ENCODE assay signal across 18 cellular contexts in the genomic region with DNA sequence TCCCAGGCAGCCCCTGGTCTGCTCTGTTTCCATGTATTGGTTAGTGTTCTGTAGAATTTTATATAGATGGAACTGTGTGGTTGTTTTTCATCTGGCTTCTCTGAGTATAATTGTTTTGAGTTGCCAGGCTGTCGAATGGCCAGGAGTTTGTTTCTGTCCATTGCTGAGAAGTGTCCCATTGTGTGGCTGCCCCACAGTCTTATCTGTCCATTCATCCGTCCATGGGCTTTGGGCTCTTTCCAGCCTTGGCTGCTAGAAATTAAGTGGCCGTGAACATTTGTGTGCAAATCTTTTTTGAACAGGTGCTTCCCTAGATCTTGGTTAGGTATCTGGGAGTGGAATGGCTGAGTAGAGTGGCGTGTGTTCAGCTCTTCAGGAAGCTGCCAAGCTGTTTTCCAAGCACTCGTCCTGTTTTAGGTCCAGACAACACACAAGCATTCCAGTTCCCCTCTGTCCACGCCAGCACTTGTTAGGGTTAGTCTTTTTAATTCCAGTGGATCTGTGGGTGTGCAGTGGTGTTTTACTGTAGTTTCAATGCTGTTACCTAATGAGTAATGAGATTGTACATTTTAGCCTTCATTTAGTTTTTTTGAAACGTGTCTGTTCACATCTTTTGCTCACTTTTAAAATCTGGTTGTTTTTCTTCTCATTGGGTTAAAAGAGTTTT.
DNase-seq lines count a peak whose midpoint lies in the region; TF ChIP-seq lines count a peak whose summit lies in the region.
"Had no signal": no experiment of that assay in that cellular context is flagged by ENCODE, and none has a peak within 500 bp of the region (broad histone marks: within the 10 kb centered on the region; RNA-seq: fewer than 3 reads in every experiment).

No MANE protein-coding gene starts in this region.

- peaks cover 28% of the 10 kb centered on the region for H3K36me3 Mint-ChIP-seq in activated naive CD8-positive, alpha-beta T cell
- H3K36me3 Mint-ChIP-seq in activated naive CD8-positive, alpha-beta T cell treated with anti-CD3 and anti-CD28 coated beads for 36 hours: peaks cover 68% of the 10 kb centered on the region
- H3K36me3 Mint-ChIP-seq in endothelial cell (ENCODE audit: low read depth, unreplicated experiment): peaks cover 63% of the 10 kb centered on the region

- no peaks in the 10 kb centered on the region for H3K27me3 Mint-ChIP-seq in activated naive CD8-positive, alpha-beta T cell
- H3K27me3 Mint-ChIP-seq in activated naive CD8-positive, alpha-beta T cell treated with anti-CD3 and anti-CD28 coated beads for 36 hours: no peaks in the 10 kb centered on the region
- peaks cover 9% of the 10 kb centered on the region for H3K27me3 Mint-ChIP-seq in endothelial cell (ENCODE audit: unreplicated experiment)
- H3K27me3 Mint-ChIP-seq: CD4-positive, alpha-beta T cell had no signal

- H3K27ac Mint-ChIP-seq in activated naive CD8-positive, alpha-beta T cell: peak overlapping the region; percentile 38
- H3K27ac Mint-ChIP-seq in activated naive CD8-positive, alpha-beta T cell treated with anti-CD3 and anti-CD28 coated beads for 36 hours: no peak overlapping the region
- H3K27ac Mint-ChIP-seq in endothelial cell (ENCODE audit: unreplicated experiment): no peak overlapping the region

- peak overlapping the region; percentile 9; the same call in 1 of the 2 replicates for H3K27ac ChIP-seq in RWPE1
- H3K27ac ChIP-seq: A549 had no signal

- CTCF ChIA-PET in RWPE1 (lab: Yijun Ruan, JAX): interaction anchor here (0.7 kb wide), 1 partner anchor 9 kb away, joined by 3 read pairs; no protein-coding TSS in a partner anchor

- no peaks in the 10 kb centered on the region for H3K9me3 Mint-ChIP-seq in activated naive CD8-positive, alpha-beta T cell (ENCODE audit: low read depth)
- peaks cover 7% of the 10 kb centered on the region for H3K9me3 Mint-ChIP-seq in activated naive CD8-positive, alpha-beta T cell treated with anti-CD3 and anti-CD28 coated beads for 36 hours
- H3K9me3 Mint-ChIP-seq in endothelial cell (ENCODE audit: unreplicated experiment): no peaks in the 10 kb centered on the region
- H3K9me3 Mint-ChIP-seq: CD4-positive, alpha-beta T cell had no signal

- DNase-seq in activated naive CD8-positive, alpha-beta T cell treated with anti-CD3 and anti-CD28 coated beads for 36 hours: no peak
- no peak for DNase-seq in RWPE1 (ENCODE audit: low spot score)
- no peak for DNase-seq in endothelial cell (ENCODE audit: low spot score)
- DNase-seq in ACHN: no peak
- no peak for DNase-seq in NK-92 (lab: John Stamatoyannopoulos, UW; ENCODE audit: unreplicated experiment)
- no peak for DNase-seq in NCI-H1092 (lab: John Stamatoyannopoulos, UW)
- DNase-seq: CD4-positive, alpha-beta T cell; COR-L47; DMS 273 treated with DMSO at 0.1 percent for 48 hours; DMS79 treated with DMSO at 0.1 percent for 48 hours; Kasumi-1; NCI-H1417 treated with DMSO at 0.1 percent for 48 hours; NCI-H187; NCI-H446 treated with DMSO at 0.1 percent for 48 hours; NCI-H526 treated with DMSO at 0.1 percent for 48 hours; Right ventricle myocardium superior had no signal

- POLR2A ChIA-PET in RWPE1 (lab: Yijun Ruan, JAX; ENCODE audit: low non-redundant PET): no interaction called here

- peaks cover 20% of the 10 kb centered on the region for H3K4me1 Mint-ChIP-seq in activated naive CD8-positive, alpha-beta T cell (ENCODE audit: low read depth)
- peaks cover 17% of the 10 kb centered on the region for H3K4me1 Mint-ChIP-seq in activated naive CD8-positive, alpha-beta T cell treated with anti-CD3 and anti-CD28 coated beads for 36 hours
- no peaks in the 10 kb centered on the region for H3K4me1 Mint-ChIP-seq in endothelial cell (ENCODE audit: unreplicated experiment)

- no peak for TF ChIP-seq CTCF in RWPE1 (conservative IDR thresholded peaks at IDR 0.05; ENCODE audit: low read depth)
- TF ChIP-seq CTCF in endothelial cell (IDR thresholded peaks at IDR 0.05; ENCODE audit: unreplicated experiment): no peak

- in situ Hi-C loops in ACHN (cut with HindIII; ENCODE audit: low pct_ligation_motif_present, low pct_unique_long_range_greater_than_20kb, low sequenced_read_pairs): no loop called here

- no peak overlapping the region for H3K4me3 Mint-ChIP-seq in activated naive CD8-positive, alpha-beta T cell
- no peak overlapping the region for H3K4me3 Mint-ChIP-seq in activated naive CD8-positive, alpha-beta T cell treated with anti-CD3 and anti-CD28 coated beads for 36 hours
- H3K4me3 Mint-ChIP-seq in endothelial cell (ENCODE audit: unreplicated experiment): peak overlapping the region; percentile 86
- H3K4me3 Mint-ChIP-seq: CD4-positive, alpha-beta T cell had no signal
